8 cellular contexts compared by ENCODE assay signal in genomic region chr9:95167998-95168397, GRCh38.
DNase-seq lines count a peak whose midpoint lies in the region; ATAC-seq and TF ChIP-seq lines count a peak whose summit lies in the region.

No MANE protein-coding gene starts in this region.

- WGBS in heart right ventricle, 2 donors = 71 to 73% methylated on average over 4 of the region's 4 CpGs
- WGBS in spleen, 5 donors = 59 to 69% (median 68%) methylated on average over 4 of the region's 4 CpGs

- H3K36me3 ChIP-seq in Peyer's patch = no peaks in the 10 kb centered on the region
- peaks cover 0 to 9% (median 0%) of the 10 kb centered on the region in 9 donors for H3K36me3 ChIP-seq in heart right ventricle
- H3K36me3 ChIP-seq in spleen = peaks cover 0 to 9% (median 0%) of the 10 kb centered on the region in 6 donors

- H3K9me3 ChIP-seq in Peyer's patch (no peaks in the 10 kb centered on the region), heart right ventricle (peaks cover 0 to 15% (median 0%) of the 10 kb centered on the region in 11 donors), spleen (peaks cover 0 to 9% (median 4%) of the 10 kb centered on the region in 8 donors)

- ATAC-seq in heart right ventricle (peak in 3 of 8 donors; percentile 35 to 60 (median 46)), GM19397 (IDR thresholded peaks at IDR 0.05; ENCODE audit: unreplicated experiment) (no peak), HG02973 (IDR thresholded peaks at IDR 0.05; ENCODE audit: unreplicated experiment) (no peak)

- H3K27ac ChIP-seq in Peyer's patch (no peak overlapping the region), heart right ventricle (no peak overlapping the region), spleen (no peak overlapping the region)

- no peak for TF ChIP-seq POLR2A in Peyer's patch (IDR thresholded peaks at IDR 0.05)
- no peak for TF ChIP-seq POLR2A in spleen (IDR thresholded peaks at IDR 0.05)

- intact Hi-C loops in heart right ventricle (cut with DNase I) = no loop called here
- intact Hi-C loops in spleen (cut with DNase I; ENCODE audit: low total_unique reads) = no loop called here

- no peaks in the 10 kb centered on the region for H3K27me3 ChIP-seq in Peyer's patch
- H3K27me3 ChIP-seq in heart right ventricle = no peaks in the 10 kb centered on the region
- no peaks in the 10 kb centered on the region for H3K27me3 ChIP-seq in spleen (replicated peaks in 1 of 7)

- TF ChIP-seq CTCF in Peyer's patch (IDR thresholded peaks at IDR 0.05) (peak; percentile 29 to 81 (median 72)), heart right ventricle (IDR thresholded peaks at IDR 0.05) (peak; percentile 52 to 86 (median 73)), spleen (IDR thresholded peaks at IDR 0.05 in 8 of 11, conservative IDR thresholded peaks at IDR 0.05 in 3 of 11) (peak; percentile 43 to 80 (median 66))

- H3K4me3 ChIP-seq in Peyer's patch (no peak overlapping the region), heart right ventricle (no peak overlapping the region), spleen (no peak overlapping the region)

- DNase-seq in COLO668 (lab: John Stamatoyannopoulos, UW; ENCODE audit: unreplicated experiment) (peak; percentile 60), HPDE6-E6E7 (ENCODE audit: extremely low spot score) (peak; percentile 53), Peyer's patch (peak in 2 of 3 donors; percentile 38 to 77), heart right ventricle (peak in 1 of 2 donors; percentile 72), spleen (no peak)
- peak; percentile 7 for DNase-seq in activated effector memory CD4-positive, alpha-beta T cell treated with Interleukin-2 at 50 U/mL for 16 hours

- H3K4me1 ChIP-seq in Peyer's patch (no peaks in the 10 kb centered on the region), heart right ventricle (peaks cover 0 to 12% (median 0%) of the 10 kb centered on the region in 9 donors), spleen (no peaks in the 10 kb centered on the region)
